10 cellular contexts compared by ENCODE assay signal in the genomic region with DNA sequence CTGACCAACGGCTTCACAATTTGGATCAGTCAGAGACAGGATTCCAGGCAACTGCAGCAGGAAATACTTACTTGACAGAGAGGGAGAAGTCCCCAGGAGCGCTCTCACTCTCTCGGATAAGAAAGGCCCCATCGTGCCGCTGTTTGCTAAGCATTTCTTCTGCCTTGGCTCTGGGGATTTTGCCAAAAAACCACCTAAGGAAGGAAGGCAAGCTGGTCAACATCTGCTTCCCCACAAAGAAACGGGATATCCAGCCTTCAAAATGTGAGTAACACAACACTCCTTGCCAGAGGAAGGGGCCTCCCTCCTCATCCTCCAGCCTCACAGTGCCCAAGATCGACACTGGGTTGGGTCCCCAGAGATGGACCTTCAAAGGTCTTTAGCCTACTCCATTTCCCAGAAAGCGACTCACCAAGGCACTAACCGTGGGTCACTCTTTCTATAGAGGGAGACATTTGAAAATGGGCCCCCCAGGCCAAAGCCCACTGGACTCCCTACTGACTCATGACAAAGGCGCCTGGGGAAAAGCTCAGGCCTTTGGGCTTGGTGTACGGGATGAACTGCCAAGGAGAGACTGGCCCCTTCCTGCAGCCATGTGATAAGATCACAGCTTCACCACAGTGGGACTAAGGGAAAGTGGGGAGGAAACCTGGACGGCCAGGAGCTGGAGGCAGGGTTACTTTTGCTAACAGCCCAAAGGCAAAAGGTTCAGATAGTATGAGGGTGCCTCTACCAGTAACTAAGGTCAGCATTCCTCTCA. TPM values are rescaled to one million over a fixed set of nuclear protein-coding genes. Genes with fewer than 3 reads are reported as not detected.
DNase-seq lines count a peak whose midpoint lies in the region; ATAC-seq, FAIRE-seq and TF ChIP-seq lines count a peak whose summit lies in the region.
"Had no signal": no experiment of that assay in that cellular context is flagged by ENCODE, and none has a peak within 500 bp of the region (broad histone marks: within the 10 kb centered on the region; RNA-seq: fewer than 3 reads in every experiment).

No MANE protein-coding gene starts in this region.

- peaks cover 5 to 31% (median 22%) of the 10 kb centered on the region in 4 donors for H3K4me1 Mint-ChIP-seq in CD4-positive, CD25-positive, alpha-beta regulatory T cell
- peaks cover 9% of the 10 kb centered on the region for H3K4me1 Mint-ChIP-seq in central memory CD8-positive, alpha-beta T cell
- peaks cover 5 to 53% (median 49%) of the 10 kb centered on the region in 7 donors for H3K4me1 Mint-ChIP-seq in naive thymus-derived CD4-positive, alpha-beta T cell

- H3K27me3 ChIP-seq in CD4-positive, CD25-positive, alpha-beta regulatory T cell (ENCODE audit: control insufficient read depth, insufficient read depth, low read length) = no peaks in the 10 kb centered on the region
- H3K27me3 ChIP-seq in naive thymus-derived CD4-positive, alpha-beta T cell (ENCODE audit: control insufficient read depth in 2 of 2, insufficient read depth in 2 of 2, low read length in 2 of 2) = no peaks in the 10 kb centered on the region

- no peaks in the 10 kb centered on the region for H3K9me3 ChIP-seq in CD4-positive, CD25-positive, alpha-beta regulatory T cell (ENCODE audit: control insufficient read depth in 2 of 2, low read length in 2 of 2)
- no peaks in the 10 kb centered on the region for H3K9me3 ChIP-seq in naive thymus-derived CD4-positive, alpha-beta T cell (ENCODE audit: control insufficient read depth in 2 of 3, low read length in 3 of 3)
- H3K9me3 ChIP-seq: mucosa of descending colon had no signal

- H3K4me1 ChIP-seq in CD4-positive, CD25-positive, alpha-beta regulatory T cell (ENCODE audit: control insufficient read depth, insufficient read depth, low read length, poor library complexity, severe bottlenecking) = peaks cover 4% of the 10 kb centered on the region
- peaks cover 4 to 18% of the 10 kb centered on the region in 2 donors for H3K4me1 ChIP-seq in naive thymus-derived CD4-positive, alpha-beta T cell (ENCODE audit: control insufficient read depth in 2 of 2, insufficient read depth in 2 of 2, low read length in 2 of 2)

- ATAC-seq in CD4-positive, CD25-positive, alpha-beta regulatory T cell (ENCODE audit: low read depth in 2 of 2) = no peak
- no peak for ATAC-seq in central memory CD8-positive, alpha-beta T cell (replicated peaks; ENCODE audit: extremely low read depth, poor library complexity, severe bottlenecking)
- ATAC-seq in naive thymus-derived CD4-positive, alpha-beta T cell = no peak
- no peak for ATAC-seq in HG03571 (IDR thresholded peaks at IDR 0.05; ENCODE audit: unreplicated experiment)
- ATAC-seq in HG02840 (IDR thresholded peaks at IDR 0.05; ENCODE audit: low FRiP score, unreplicated experiment) = no peak
- ATAC-seq: mucosa of descending colon had no signal

- H3K27me3 Mint-ChIP-seq in CD4-positive, CD25-positive, alpha-beta regulatory T cell = no peaks in the 10 kb centered on the region
- no peaks in the 10 kb centered on the region for H3K27me3 Mint-ChIP-seq in central memory CD8-positive, alpha-beta T cell
- no peaks in the 10 kb centered on the region for H3K27me3 Mint-ChIP-seq in naive thymus-derived CD4-positive, alpha-beta T cell

- no peak overlapping the region for H3K4me3 ChIP-seq in CD4-positive, CD25-positive, alpha-beta regulatory T cell (ENCODE audit: low read depth, low read length)
- no peak overlapping the region for H3K4me3 ChIP-seq in naive thymus-derived CD4-positive, alpha-beta T cell (ENCODE audit: low read length)
- H3K4me3 ChIP-seq: mucosa of descending colon had no signal

- no peak for FAIRE-seq in GM12891 (lab: Jason Lieb, UNC)
- FAIRE-seq: RCC 7860 had no signal

- no peaks in the 10 kb centered on the region for H3K9me3 Mint-ChIP-seq in CD4-positive, CD25-positive, alpha-beta regulatory T cell
- H3K9me3 Mint-ChIP-seq in central memory CD8-positive, alpha-beta T cell = no peaks in the 10 kb centered on the region
- no peaks in the 10 kb centered on the region for H3K9me3 Mint-ChIP-seq in naive thymus-derived CD4-positive, alpha-beta T cell

- CTCF ChIA-PET in naive thymus-derived CD4-positive, alpha-beta T cell (lab: Charles Lee) = interaction anchor here (1.1 to 1.5 kb wide), 3 partner anchors 10 to 86 kb away, joined by 3 to 7 read pairs (median 7); no protein-coding TSS in a partner anchor

- intact Hi-C loops in naive thymus-derived CD4-positive, alpha-beta T cell (cut with micrococcal nuclease) = no loop called here

- H3K27ac ChIP-seq in CD4-positive, CD25-positive, alpha-beta regulatory T cell (ENCODE audit: insufficient read depth, low read length, poor library complexity, severe bottlenecking) = no peak overlapping the region
- peak overlapping the region; percentile 19 for H3K27ac ChIP-seq in naive thymus-derived CD4-positive, alpha-beta T cell (ENCODE audit: low read depth, low read length)

- POLR2A ChIA-PET in naive thymus-derived CD4-positive, alpha-beta T cell (lab: Charles Lee) = interaction anchor here (1.0 to 2.4 kb wide), 4 partner anchors 9 to 80 kb away, joined by 4 to 8 read pairs (median 5); partner anchors contain the start of gene GRB2

- no peak overlapping the region for H3K4me3 Mint-ChIP-seq in CD4-positive, CD25-positive, alpha-beta regulatory T cell
- H3K4me3 Mint-ChIP-seq in central memory CD8-positive, alpha-beta T cell = no peak overlapping the region
- peak overlapping the region in 1 of 10 donors; percentile 17 for H3K4me3 Mint-ChIP-seq in naive thymus-derived CD4-positive, alpha-beta T cell

- peaks cover 35% of the 10 kb centered on the region for H3K36me3 ChIP-seq in CD4-positive, CD25-positive, alpha-beta regulatory T cell (ENCODE audit: control insufficient read depth, insufficient read depth, low read length)
- H3K36me3 ChIP-seq in naive thymus-derived CD4-positive, alpha-beta T cell (ENCODE audit: control insufficient read depth in 2 of 3, insufficient read depth in 3 of 3, low read length in 3 of 3) = peaks cover under 1 to 38% (median 7%) of the 10 kb centered on the region in 3 experiments

- H3K36me3 Mint-ChIP-seq in CD4-positive, CD25-positive, alpha-beta regulatory T cell = peaks cover 5% of the 10 kb centered on the region
- H3K36me3 Mint-ChIP-seq in central memory CD8-positive, alpha-beta T cell (ENCODE audit: insufficient read depth) = peaks cover 38% of the 10 kb centered on the region
- peaks cover 0 to 17% (median 4%) of the 10 kb centered on the region in 5 donors for H3K36me3 Mint-ChIP-seq in naive thymus-derived CD4-positive, alpha-beta T cell

- no peak for TF ChIP-seq POLR2A in GM12891 (IDR thresholded peaks at IDR 0.05; ENCODE audit: low read depth, low read length)

- no peak for DNase-seq in CD4-positive, CD25-positive, alpha-beta regulatory T cell
- DNase-seq in LHCN-M2 (ENCODE audit: low read depth) (peak; percentile 29), RKO (ENCODE audit: low spot score) (no peak), GM12891 (ENCODE audit: insufficient read length, low spot score) (no peak)
- no peak for DNase-seq in central memory CD8-positive, alpha-beta T cell (ENCODE audit: low spot score in 2 of 2)
- DNase-seq in naive thymus-derived CD4-positive, alpha-beta T cell = no peak
- DNase-seq: mucosa of descending colon had no signal

- H3K27ac Mint-ChIP-seq in CD4-positive, CD25-positive, alpha-beta regulatory T cell = peak overlapping the region; percentile 18 to 67 (median 47)
- H3K27ac Mint-ChIP-seq in central memory CD8-positive, alpha-beta T cell (ENCODE audit: low read depth) = peak overlapping the region; percentile 46
- H3K27ac Mint-ChIP-seq in naive thymus-derived CD4-positive, alpha-beta T cell = peak overlapping the region; percentile 42 to 81 (median 76)

TF ChIP-seq in GM12891, 5 proteins besides CTCF, POLR2A, EP300 and RAD21:
- TF ChIP-seq PAX5 (IDR thresholded peaks at IDR 0.05; ENCODE audit: insufficient read depth, low read length, severe bottlenecking) (no peak), POLR2AphosphoS5 (IDR thresholded peaks at IDR 0.05; ENCODE audit: low read depth, low read length) (no peak), TAF1 (IDR thresholded peaks at IDR 0.05; ENCODE audit: low read depth, low read length) (no peak), POU2F2 (IDR thresholded peaks at IDR 0.05; ENCODE audit: low read depth, low read length) (no peak), SPI1 (IDR thresholded peaks at IDR 0.05; ENCODE audit: low read depth, low read length) (no peak)

RNA-seq across cellular contexts. Expression of gene SLC25A19, which starts 36.8 kb away (rescaled TPM):
- 24.9 TPM for total RNA-seq in CD4-positive, CD25-positive, alpha-beta regulatory T cell
- 10 to 100 TPM; 15.1 to 21.9 (median 19.0) TPM for polyA plus RNA-seq in CD4-positive, CD25-positive, alpha-beta regulatory T cell
- 7.1 and 8.7 TPM in 2 replicates for total RNA-seq in LHCN-M2 (2014; rRNA removed)
- 7.6 TPM for polyA plus RNA-seq in LHCN-M2 (2012)
- 10 to 100 TPM; 15.6 to 42.5 (median 21.1) TPM for total RNA-seq in naive thymus-derived CD4-positive, alpha-beta T cell
- polyA plus RNA-seq in naive thymus-derived CD4-positive, alpha-beta T cell = 10 to 100 TPM; 13.0 to 15.5 TPM
- polyA plus RNA-seq in GM12891 (2012; ENCODE audit: low read depth, missing spikeins) = 59.2 TPM

RNA-seq across cellular contexts. Expression of gene MIF4GD, which starts 55.0 kb away (rescaled TPM):
- 35.7 TPM for total RNA-seq in CD4-positive, CD25-positive, alpha-beta regulatory T cell
- 100 to 1,000 TPM in 1 of 4 donors, 10 to 100 TPM in 3; 78.3 to 102 (median 89.4) TPM for polyA plus RNA-seq in CD4-positive, CD25-positive, alpha-beta regulatory T cell
- 4.2 and 8.6 TPM in 2 replicates for total RNA-seq in LHCN-M2 (2014; rRNA removed)
- polyA plus RNA-seq in LHCN-M2 (2012) = 8.5 TPM
- total RNA-seq in naive thymus-derived CD4-positive, alpha-beta T cell = 10 to 100 TPM; 26.9 to 39.4 (median 36.0) TPM
- 10 to 100 TPM; 84.3 to 90.0 TPM for polyA plus RNA-seq in naive thymus-derived CD4-positive, alpha-beta T cell
- 40.8 TPM for polyA plus RNA-seq in GM12891 (2012; ENCODE audit: low read depth, missing spikeins)
